Comparison of ENCODE assay signal across 14 cellular contexts in genomic region chr5:138545919-138546562, GRCh38. TPM values are rescaled to one million over a fixed set of nuclear protein-coding genes. Genes with fewer than 3 reads are reported as not detected.
DNase-seq lines count a peak whose midpoint lies in the region; ATAC-seq, FAIRE-seq and TF ChIP-seq lines count a peak whose summit lies in the region.
"Had no signal": no experiment of that assay in that cellular context is flagged by ENCODE, and none has a peak within 500 bp of the region (broad histone marks: within the 10 kb centered on the region; RNA-seq: fewer than 3 reads in every experiment).

No MANE protein-coding gene starts in this region.

- H3K9me3 Mint-ChIP-seq in activated naive CD8-positive, alpha-beta T cell (ENCODE audit: low read depth) = no peaks in the 10 kb centered on the region
- no peaks in the 10 kb centered on the region for H3K9me3 Mint-ChIP-seq in activated naive CD8-positive, alpha-beta T cell treated with anti-CD3 and anti-CD28 coated beads for 36 hours
- no peaks in the 10 kb centered on the region for H3K9me3 Mint-ChIP-seq in stimulated activated effector memory CD8-positive, alpha-beta T cell treated with anti-CD3 and anti-CD28 coated beads, Interleukin-12 subunit alpha, Interleukin-12 subunit beta, amount 100 ng/mL, for 72 hours

- H3K4me3 ChIP-seq in fibroblast of the aortic adventitia (ENCODE audit: low read depth, low read length) (no peak overlapping the region), HAP-1 (no peak overlapping the region)

- H3K36me3 ChIP-seq in HAP-1 (replicated peaks) = peaks cover 17% of the 10 kb centered on the region

- H3K9me3 ChIP-seq in T-helper 17 cell (ENCODE audit: control insufficient read depth, low read length, poor library complexity, severe bottlenecking) (no peaks in the 10 kb centered on the region), HAP-1 (no peaks in the 10 kb centered on the region)

- no peak for ATAC-seq in T-helper 17 cell
- ATAC-seq in stimulated activated effector memory CD8-positive, alpha-beta T cell treated with anti-CD3 and anti-CD28 coated beads, Interleukin-12 subunit alpha, Interleukin-12 subunit beta, amount 100 ng/mL, for 72 hours = no peak

- peak overlapping the region; percentile 68 for H3K4me3 Mint-ChIP-seq in activated naive CD8-positive, alpha-beta T cell
- H3K4me3 Mint-ChIP-seq in activated naive CD8-positive, alpha-beta T cell treated with anti-CD3 and anti-CD28 coated beads for 36 hours = no peak overlapping the region
- peak overlapping the region; percentile 63 for H3K4me3 Mint-ChIP-seq in T-helper 17 cell
- peak overlapping the region; percentile 92 for H3K4me3 Mint-ChIP-seq in stimulated activated effector memory CD8-positive, alpha-beta T cell treated with anti-CD3 and anti-CD28 coated beads, Interleukin-12 subunit alpha, Interleukin-12 subunit beta, amount 100 ng/mL, for 72 hours

- no peak for FAIRE-seq in GM19239 (lab: Jason Lieb, UNC)
- FAIRE-seq: islet of Langerhans had no signal

- peaks cover 14% of the 10 kb centered on the region for H3K36me3 Mint-ChIP-seq in activated naive CD8-positive, alpha-beta T cell
- H3K36me3 Mint-ChIP-seq in activated naive CD8-positive, alpha-beta T cell treated with anti-CD3 and anti-CD28 coated beads for 36 hours = peaks cover 37% of the 10 kb centered on the region
- peaks cover 6% of the 10 kb centered on the region for H3K36me3 Mint-ChIP-seq in T-helper 17 cell (ENCODE audit: low read depth)
- H3K36me3 Mint-ChIP-seq in stimulated activated effector memory CD8-positive, alpha-beta T cell treated with anti-CD3 and anti-CD28 coated beads, Interleukin-12 subunit alpha, Interleukin-12 subunit beta, amount 100 ng/mL, for 72 hours = peaks cover 80% of the 10 kb centered on the region

- no peak overlapping the region for H3K27ac Mint-ChIP-seq in activated naive CD8-positive, alpha-beta T cell
- H3K27ac Mint-ChIP-seq in activated naive CD8-positive, alpha-beta T cell treated with anti-CD3 and anti-CD28 coated beads for 36 hours = no peak overlapping the region
- peak overlapping the region; percentile 100 for H3K27ac Mint-ChIP-seq in T-helper 17 cell
- no peak overlapping the region for H3K27ac Mint-ChIP-seq in stimulated activated effector memory CD8-positive, alpha-beta T cell treated with anti-CD3 and anti-CD28 coated beads, Interleukin-12 subunit alpha, Interleukin-12 subunit beta, amount 100 ng/mL, for 72 hours

- H3K27me3 ChIP-seq in HAP-1 (ENCODE audit: low read depth) = no peaks in the 10 kb centered on the region

- peaks cover 11% of the 10 kb centered on the region for H3K4me1 ChIP-seq in HAP-1

- in situ Hi-C loops in HAP-1 (cut with MboI; ENCODE audit: low sequenced_read_pairs) = no loop called here

- no peak for TF ChIP-seq CTCF in fibroblast of the aortic adventitia (IDR thresholded peaks at IDR 0.05; ENCODE audit: insufficient read depth, low read length)

- DNase-seq in activated naive CD8-positive, alpha-beta T cell treated with anti-CD3 and anti-CD28 coated beads for 36 hours = no peak
- DNase-seq in T-helper 17 cell (no peak), fibroblast of the aortic adventitia (ENCODE audit: low read depth) (peak; percentile 25), GM19239 (ENCODE audit: insufficient read length, low spot score) (no peak), HUDEP-2 (lab: John Stamatoyannopoulos, UW; ENCODE audit: unreplicated experiment in 76 of 76) (no peak), HAP-1 (ENCODE audit: low spot score in 2 of 2) (no peak)
- no peak for DNase-seq in stimulated activated effector memory CD8-positive, alpha-beta T cell treated with anti-CD3 and anti-CD28 coated beads, Interleukin-12 subunit alpha, Interleukin-12 subunit beta, amount 100 ng/mL, for 72 hours (ENCODE audit: low spot score in 2 of 2)
- DNase-seq: AML-193; aorta; Kasumi-1; RPMI8226; stimulated activated CD4-positive, alpha-beta T cell treated with anti-CD3 and anti-CD28 coated beads, Interleukin-1b, Interleukin-23, amount 100 ng/mL, for 48 hours had no signal

- H3K4me1 Mint-ChIP-seq in activated naive CD8-positive, alpha-beta T cell (ENCODE audit: low read depth) = peaks cover 52% of the 10 kb centered on the region
- H3K4me1 Mint-ChIP-seq in activated naive CD8-positive, alpha-beta T cell treated with anti-CD3 and anti-CD28 coated beads for 36 hours = peaks cover 39% of the 10 kb centered on the region
- peaks cover 47% of the 10 kb centered on the region for H3K4me1 Mint-ChIP-seq in T-helper 17 cell
- peaks cover 57% of the 10 kb centered on the region for H3K4me1 Mint-ChIP-seq in stimulated activated effector memory CD8-positive, alpha-beta T cell treated with anti-CD3 and anti-CD28 coated beads, Interleukin-12 subunit alpha, Interleukin-12 subunit beta, amount 100 ng/mL, for 72 hours

- H3K27me3 Mint-ChIP-seq in activated naive CD8-positive, alpha-beta T cell = no peaks in the 10 kb centered on the region
- no peaks in the 10 kb centered on the region for H3K27me3 Mint-ChIP-seq in activated naive CD8-positive, alpha-beta T cell treated with anti-CD3 and anti-CD28 coated beads for 36 hours
- no peaks in the 10 kb centered on the region for H3K27me3 Mint-ChIP-seq in T-helper 17 cell

RNA-seq across cellular contexts. Expression of gene ETF1, which starts 3.0 kb away (rescaled TPM):
- total RNA-seq in activated naive CD8-positive, alpha-beta T cell treated with anti-CD3 and anti-CD28 coated beads for 36 hours = 100 to 1,000 TPM; 256 TPM
- total RNA-seq in T-helper 17 cell (100 to 1,000 TPM; 150 to 165 TPM), fibroblast of the aortic adventitia (ENCODE audit: low replicate concordance) (72.0 and 112 TPM in 2 replicates)

RNA-seq across cellular contexts. Expression of gene HSPA9, which starts 29.2 kb away (rescaled TPM):
- 100 to 1,000 TPM; 578 to 584 TPM for total RNA-seq in activated naive CD8-positive, alpha-beta T cell treated with anti-CD3 and anti-CD28 coated beads for 36 hours
- total RNA-seq in T-helper 17 cell (100 to 1,000 TPM; 291 to 305 TPM), fibroblast of the aortic adventitia (ENCODE audit: low replicate concordance) (394 and 568 TPM in 2 replicates)
